Comparison of ENCODE assay signal across 8 cellular contexts in the genomic region with DNA sequence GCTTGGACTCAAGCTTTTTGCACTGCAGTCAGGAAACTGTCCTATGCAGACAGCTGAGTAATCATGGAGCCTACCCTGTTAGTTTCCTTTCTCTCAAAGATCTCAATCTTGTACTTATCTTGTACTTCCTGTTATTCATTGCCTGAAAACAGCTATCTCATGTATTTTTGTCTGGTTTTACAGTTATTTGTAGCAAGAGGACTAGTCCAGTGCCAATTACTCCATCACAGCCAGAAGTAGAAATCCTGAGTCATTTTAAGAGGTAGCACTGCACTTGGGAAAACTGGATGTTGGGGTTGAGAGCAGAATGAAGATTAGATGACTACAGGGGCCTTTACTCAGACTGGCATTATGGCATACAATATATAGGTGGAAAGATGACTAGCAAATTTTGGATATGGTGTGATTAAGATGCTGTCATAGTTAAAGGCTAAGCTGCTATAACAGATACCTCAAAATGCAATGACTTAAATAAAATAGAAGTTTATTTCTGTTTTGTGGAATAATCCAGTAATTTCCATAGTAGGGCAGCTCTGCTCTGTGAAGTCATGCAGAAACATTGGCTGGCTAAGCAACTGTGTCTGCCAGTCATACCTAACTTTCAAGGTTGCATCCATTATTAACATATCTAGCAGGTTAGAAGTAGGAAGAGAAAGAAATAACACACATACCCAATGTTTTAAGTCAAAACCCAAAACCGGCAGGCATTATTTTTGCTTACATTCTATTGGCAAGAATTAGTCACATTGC. TPM values are rescaled to one million over a fixed set of nuclear protein-coding genes. Genes with fewer than 3 reads are reported as not detected.
A peak's percentile ranks its signal among the peaks of the same experiment; 100 is the strongest.
DNase-seq lines count a peak whose midpoint lies in the region; ATAC-seq and TF ChIP-seq lines count a peak whose summit lies in the region.

No MANE protein-coding gene starts in this region.

- POLR2A ChIA-PET in activated CD8-positive, alpha-beta T cell treated with anti-CD3 and anti-CD28 coated beads, Interleukin-2, amount 10 ng/mL, durations not matched to agents 7 days and 5 days (lab: Charles Lee) = interaction anchor here (1.2 to 3.0 kb wide), 3 partner anchors 22 to 143 kb away, joined by 4 to 16 read pairs (median 6); a partner anchor contains a TSS

- in situ Hi-C loops in GM13976 (cut with MboI; ENCODE audit: low sequenced_read_pairs, unreplicated experiment) = no loop called here

- ATAC-seq in HG02885 (IDR thresholded peaks at IDR 0.05; ENCODE audit: poor library complexity, unreplicated experiment) (peak; percentile 72), HG03045 (IDR thresholded peaks at IDR 0.05; ENCODE audit: unreplicated experiment) (no peak)
- ATAC-seq in activated CD8-positive, alpha-beta T cell treated with anti-CD3 and anti-CD28 coated beads, Interleukin-2, amount 10 ng/mL, durations not matched to agents 7 days and 5 days = peak; percentile 67

- TF ChIP-seq CTCF in GM13976 (IDR thresholded peaks at IDR 0.05; ENCODE audit: borderline replicate concordance, control extremely low read depth, extremely low read depth, insufficient read depth, missing control alignments) = no peak

- peak; percentile 41 for DNase-seq in GM13976 (ENCODE audit: low spot score)
- no peak for DNase-seq in activated CD8-positive, alpha-beta T cell treated with anti-CD3 and anti-CD28 coated beads, Interleukin-2, amount 10 ng/mL, durations not matched to agents 7 days and 5 days
- peak; percentile 26 for DNase-seq in medulla oblongata (ENCODE audit: extremely low spot score)
- DNase-seq in hypothalamus (lab: John Stamatoyannopoulos, UW) = no peak
- DNase-seq in hepatic stellate cell (ENCODE audit: low spot score) = no peak
- no peak for DNase-seq in NK-92 treated with Interleukin-12 subunit alpha and Interleukin-12 subunit beta, amount 100 ng/mL, for 24 hours (lab: John Stamatoyannopoulos, UW)

- H3K4me3 Mint-ChIP-seq in activated CD8-positive, alpha-beta T cell treated with anti-CD3 and anti-CD28 coated beads, Interleukin-2, amount 10 ng/mL, durations not matched to agents 7 days and 5 days = no peak overlapping the region

- peaks cover 7% of the 10 kb centered on the region for H3K36me3 Mint-ChIP-seq in activated CD8-positive, alpha-beta T cell treated with anti-CD3 and anti-CD28 coated beads, Interleukin-2, amount 10 ng/mL, durations not matched to agents 7 days and 5 days (ENCODE audit: low read depth)

- CTCF ChIA-PET in activated CD8-positive, alpha-beta T cell treated with anti-CD3 and anti-CD28 coated beads, Interleukin-2, amount 10 ng/mL, durations not matched to agents 7 days and 5 days (lab: Charles Lee) = interaction anchor here (0.6 to 0.9 kb wide), 3 partner anchors 8 to 181 kb away, joined by 3 read pairs; no protein-coding TSS in a partner anchor

- peaks cover 7% of the 10 kb centered on the region for H3K4me1 Mint-ChIP-seq in activated CD8-positive, alpha-beta T cell treated with anti-CD3 and anti-CD28 coated beads, Interleukin-2, amount 10 ng/mL, durations not matched to agents 7 days and 5 days (ENCODE audit: low read depth)

- H3K9me3 Mint-ChIP-seq in activated CD8-positive, alpha-beta T cell treated with anti-CD3 and anti-CD28 coated beads, Interleukin-2, amount 10 ng/mL, durations not matched to agents 7 days and 5 days (ENCODE audit: insufficient read depth) = peaks cover 5% of the 10 kb centered on the region

- H3K27me3 Mint-ChIP-seq in activated CD8-positive, alpha-beta T cell treated with anti-CD3 and anti-CD28 coated beads, Interleukin-2, amount 10 ng/mL, durations not matched to agents 7 days and 5 days (ENCODE audit: low read depth) = peaks cover 4% of the 10 kb centered on the region

- peak overlapping the region; percentile 80 for H3K27ac Mint-ChIP-seq in activated CD8-positive, alpha-beta T cell treated with anti-CD3 and anti-CD28 coated beads, Interleukin-2, amount 10 ng/mL, durations not matched to agents 7 days and 5 days

RNA-seq across cellular contexts. Expression of a gene that starts 21.1 kb away (rescaled TPM):
- 10 to 100 TPM; 38.4 to 39.9 TPM for total RNA-seq in activated CD8-positive, alpha-beta T cell treated with anti-CD3 and anti-CD28 coated beads, Interleukin-2, amount 10 ng/mL, durations not matched to agents 7 days and 5 days

RNA-seq across cellular contexts. Expression of a gene that starts 39.3 kb away (rescaled TPM):
- total RNA-seq in activated CD8-positive, alpha-beta T cell treated with anti-CD3 and anti-CD28 coated beads, Interleukin-2, amount 10 ng/mL, durations not matched to agents 7 days and 5 days = 1 to 10 TPM; 8.7 to 9.9 TPM

Comparison
In these comparisons a context has a peak if more than half of its experiments do, and no peak if none do; other contexts are left out.
1. DNase-seq: peak in GM13976 (single experiment) and medulla oblongata (single experiment); none in activated CD8-positive, alpha-beta T cell treated with anti-CD3 and anti-CD28 coated beads, Interleukin-2, amount 10 ng/mL, durations not matched to agents 7 days and 5 days (single experiment), hypothalamus (0 of 51), hepatic stellate cell (single experiment) and NK-92 treated with Interleukin-12 subunit alpha and Interleukin-12 subunit beta, amount 100 ng/mL, for 24 hours (single experiment).